In the genomic region with DNA sequence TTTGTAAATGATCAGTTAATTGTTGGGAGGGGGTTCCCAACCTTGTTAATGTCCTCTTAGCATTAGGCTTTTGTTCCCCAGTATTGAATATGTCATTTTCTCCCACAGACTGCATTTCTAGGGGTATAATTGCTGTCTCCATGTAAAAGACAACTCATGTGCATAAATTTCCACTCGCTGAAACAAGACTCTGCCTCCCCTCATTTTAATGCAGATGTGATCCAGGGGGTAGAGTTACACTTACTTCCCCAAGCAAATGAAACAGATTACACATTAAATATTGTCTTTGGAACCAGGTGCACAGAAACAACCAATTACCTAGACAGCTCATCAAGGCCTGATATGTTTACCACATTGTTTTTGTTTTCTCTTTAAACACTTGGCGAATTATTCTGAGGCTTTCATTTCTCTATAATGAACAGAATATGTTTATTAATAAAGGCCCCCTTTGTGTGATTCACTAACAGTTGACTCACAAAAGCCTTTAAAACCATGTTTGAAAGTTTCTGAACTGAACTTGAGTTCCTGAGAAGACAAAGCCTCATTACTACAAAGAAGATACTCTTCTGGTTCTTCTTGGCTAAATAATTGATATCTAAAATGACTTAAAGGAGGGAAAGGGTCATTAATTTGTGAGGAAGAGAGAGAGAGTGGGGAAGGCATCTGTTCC, we compare ENCODE assay signal across 11 cellular contexts. TPM values are rescaled to one million over a fixed set of nuclear protein-coding genes. Genes with fewer than 3 reads are reported as not detected.
DNase-seq lines count a peak whose midpoint lies in the region; TF ChIP-seq lines count a peak whose summit lies in the region.
"Had no signal": no experiment of that assay in that cellular context is flagged by ENCODE, and none has a peak within 500 bp of the region (broad histone marks: within the 10 kb centered on the region; RNA-seq: fewer than 3 reads in every experiment).

No MANE protein-coding gene starts in this region.

- no peak for TF ChIP-seq CTCF in A673 (conservative IDR thresholded peaks at IDR 0.05; ENCODE audit: low read depth, low read length)

- peaks cover 0 to 8% of the 10 kb centered on the region in 2 donors for H3K36me3 Mint-ChIP-seq in CD4-positive, alpha-beta memory T cell
- H3K36me3 Mint-ChIP-seq in activated naive CD8-positive, alpha-beta T cell treated with anti-CD3 and anti-CD28 coated beads for 36 hours: peaks cover 3% of the 10 kb centered on the region

- CTCF ChIA-PET in A673 (lab: Charles Lee): no interaction called here
- CTCF ChIA-PET in CD4-positive, alpha-beta memory T cell (lab: Charles Lee; ENCODE audit: partially characterized antibody): interaction anchor here (1.4 to 5.3 kb wide), 4 partner anchors 11 to 556 kb away, joined by 3 to 39 read pairs (median 16); a partner anchor contains a TSS
- CTCF ChIA-PET in HEK293T (lab: Yijun Ruan, JAX): interaction anchor here (0.6 kb wide), 1 partner anchor 386 kb away, joined by 3 read pairs; no protein-coding TSS in a partner anchor

- H3K27me3 Mint-ChIP-seq in CD4-positive, alpha-beta memory T cell: no peaks in the 10 kb centered on the region
- no peaks in the 10 kb centered on the region for H3K27me3 Mint-ChIP-seq in activated naive CD8-positive, alpha-beta T cell treated with anti-CD3 and anti-CD28 coated beads for 36 hours

- peaks cover 13% of the 10 kb centered on the region for H3K4me1 ChIP-seq in A673 (ENCODE audit: insufficient read depth, low read length, poor library complexity, severe bottlenecking)
- peaks cover 63% of the 10 kb centered on the region for H3K4me1 ChIP-seq in CD4-positive, alpha-beta memory T cell (ENCODE audit: insufficient read depth, low read length)

- H3K4me3 Mint-ChIP-seq in CD4-positive, alpha-beta memory T cell: peak overlapping the region in 7 of 8 donors; percentile 67 to 93 (median 84)
- H3K4me3 Mint-ChIP-seq in activated naive CD8-positive, alpha-beta T cell treated with anti-CD3 and anti-CD28 coated beads for 36 hours: no peak overlapping the region

- BruUV-seq in A673 (replicated peaks; lab: Mats Ljungman, UMichigan): no TSS peak

- DNase-seq in A673 (ENCODE audit: low spot score) (peak; percentile 11), NCI-H2171 treated with DMSO at 0.1 percent for 48 hours (lab: John Stamatoyannopoulos, UW) (peak; percentile 78), NOMO-1 (lab: John Stamatoyannopoulos, UW; ENCODE audit: unreplicated experiment in 2 of 2) (no peak), HEK293T (ENCODE audit: extremely low spot score) (no peak), H4 (ENCODE audit: low spot score) (no peak)
- no peak for DNase-seq in CD4-positive, alpha-beta memory T cell
- DNase-seq in activated naive CD8-positive, alpha-beta T cell treated with anti-CD3 and anti-CD28 coated beads for 36 hours: no peak
- DNase-seq: activated CD8-positive, alpha-beta memory T cell treated with anti-CD3 and anti-CD28 coated beads, Interleukin-2, amount 50 U/mL, for 48 hours; C1 segment of cervical spinal cord; NCI-H187 treated with DMSO at 0.1 percent for 48 hours; RPMI8226 had no signal

- peaks cover 0 to 3% (median 0%) of the 10 kb centered on the region in 8 donors for H3K9me3 Mint-ChIP-seq in CD4-positive, alpha-beta memory T cell
- no peaks in the 10 kb centered on the region for H3K9me3 Mint-ChIP-seq in activated naive CD8-positive, alpha-beta T cell treated with anti-CD3 and anti-CD28 coated beads for 36 hours

- H3K36me3 ChIP-seq in A673 (ENCODE audit: insufficient read depth, low read length, poor library complexity, severe bottlenecking): no peaks in the 10 kb centered on the region
- no peaks in the 10 kb centered on the region for H3K36me3 ChIP-seq in CD4-positive, alpha-beta memory T cell (ENCODE audit: insufficient read depth, low read length)

- H3K27me3 ChIP-seq in A673 (replicated peaks; ENCODE audit: insufficient read depth, low read depth, low read length, poor library complexity): no peaks in the 10 kb centered on the region
- no peaks in the 10 kb centered on the region for H3K27me3 ChIP-seq in CD4-positive, alpha-beta memory T cell (ENCODE audit: insufficient read depth, low read length)

- no peak overlapping the region for H3K27ac ChIP-seq in A673 (ENCODE audit: low read depth, low read length, poor library complexity, severe bottlenecking)
- H3K27ac ChIP-seq in CD4-positive, alpha-beta memory T cell (ENCODE audit: low read depth, low read length): no peak overlapping the region

- no peak overlapping the region for H3K4me3 ChIP-seq in A673 (ENCODE audit: low read depth, low read length, poor library complexity, severe bottlenecking)
- peak overlapping the region in 1 of 2 donors; percentile 20 for H3K4me3 ChIP-seq in CD4-positive, alpha-beta memory T cell (ENCODE audit: low read length in 2 of 2)

- POLR2A ChIA-PET in A673 (lab: Charles Lee; ENCODE audit: low non-redundant PET): no interaction called here
- POLR2A ChIA-PET in CD4-positive, alpha-beta memory T cell (lab: Charles Lee; ENCODE audit: partially characterized antibody): interaction anchor here (1.0 to 15.8 kb wide), 6 partner anchors 10 to 1550 kb away, joined by 3 to 308 read pairs (median 6); a partner anchor contains a TSS
- POLR2A ChIA-PET in HEK293T (lab: Yijun Ruan, JAX): no interaction called here

- peak overlapping the region; percentile 45 to 94 (median 89) for H3K27ac Mint-ChIP-seq in CD4-positive, alpha-beta memory T cell
- peak overlapping the region; percentile 81 for H3K27ac Mint-ChIP-seq in activated naive CD8-positive, alpha-beta T cell treated with anti-CD3 and anti-CD28 coated beads for 36 hours

- no peaks in the 10 kb centered on the region for H3K9me3 ChIP-seq in A673 (ENCODE audit: low read depth, low read length, poor library complexity, severe bottlenecking)
- H3K9me3 ChIP-seq in CD4-positive, alpha-beta memory T cell (ENCODE audit: control insufficient read depth in 1 of 2, low read length in 2 of 2): no peaks in the 10 kb centered on the region

- intact Hi-C loops in A673 (cut with micrococcal nuclease; ENCODE audit: unreplicated experiment): no loop called here
- intact Hi-C loops in CD4-positive, alpha-beta memory T cell (cut with micrococcal nuclease): no loop called here

- peaks cover 37 to 67% (median 58%) of the 10 kb centered on the region in 4 donors for H3K4me1 Mint-ChIP-seq in CD4-positive, alpha-beta memory T cell
- H3K4me1 Mint-ChIP-seq in activated naive CD8-positive, alpha-beta T cell treated with anti-CD3 and anti-CD28 coated beads for 36 hours: peaks cover 42% of the 10 kb centered on the region

TF ChIP-seq in HEK293T, 16 proteins besides CTCF, POLR2A, EP300 and RAD21:
- no peak for TF ChIP-seq L3MBTL2 (conservative IDR thresholded peaks at IDR 0.05)
- no peak for TF ChIP-seq ELF4 (IDR thresholded peaks at IDR 0.05)
- no peak for TF ChIP-seq FOXM1 (IDR thresholded peaks at IDR 0.05; ENCODE audit: borderline replicate concordance)
- TF ChIP-seq, protein P1, sequence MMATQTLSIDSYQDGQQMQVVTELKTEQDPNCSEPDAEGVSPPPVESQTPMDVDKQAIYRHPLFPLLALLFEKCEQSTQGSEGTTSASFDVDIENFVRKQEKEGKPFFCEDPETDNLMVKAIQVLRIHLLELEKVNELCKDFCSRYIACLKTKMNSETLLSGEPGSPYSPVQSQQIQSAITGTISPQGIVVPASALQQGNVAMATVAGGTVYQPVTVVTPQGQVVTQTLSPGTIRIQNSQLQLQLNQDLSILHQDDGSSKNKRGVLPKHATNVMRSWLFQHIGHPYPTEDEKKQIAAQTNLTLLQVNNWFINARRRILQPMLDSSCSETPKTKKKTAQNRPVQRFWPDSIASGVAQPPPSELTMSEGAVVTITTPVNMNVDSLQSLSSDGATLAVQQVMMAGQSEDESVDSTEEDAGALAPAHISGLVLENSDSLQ (IDR thresholded peaks at IDR 0.05): no peak
- no peak for TF ChIP-seq SUZ12 (IDR thresholded peaks at IDR 0.05)
- TF ChIP-seq FOXA1 (IDR thresholded peaks at IDR 0.05): no peak
- no peak for TF ChIP-seq HDGF (IDR thresholded peaks at IDR 0.05; ENCODE audit: borderline replicate concordance)

RNA-seq across cellular contexts. Expression of a gene that starts 15.0 kb away (rescaled TPM):
- 17.1 and 18.3 TPM in 2 replicates for total RNA-seq in A673 (2021)
- 10 to 100 TPM; 26.9 to 31.9 TPM for total RNA-seq in CD4-positive, alpha-beta memory T cell
- polyA plus RNA-seq in CD4-positive, alpha-beta memory T cell: 10 to 100 TPM; 16.1 to 23.3 TPM
- total RNA-seq in activated naive CD8-positive, alpha-beta T cell treated with anti-CD3 and anti-CD28 coated beads for 36 hours: 1 to 10 TPM; 6.4 to 7.1 TPM
- 19.2 and 20.2 TPM in 2 replicates for total RNA-seq in H4 (2014; rRNA removed; shearing (Covaris generic))

Comparison
In these comparisons a context has a peak if more than half of its experiments do, and no peak if none do; other contexts are left out.
1. DNase-seq: peak in A673 (single experiment) and NCI-H2171 treated with DMSO at 0.1 percent for 48 hours (single experiment); none in CD4-positive, alpha-beta memory T cell (0 of 5), activated naive CD8-positive, alpha-beta T cell treated with anti-CD3 and anti-CD28 coated beads for 36 hours (single experiment), NOMO-1 (0 of 2), HEK293T (single experiment) and H4 (single experiment).